In genomic region chr7:27846388-27846787, GRCh38 we compare ENCODE assay signal across 20 cellular contexts.
"Had no signal": no experiment of that assay in that cellular context is flagged by ENCODE, and none has a peak within 500 bp of the region (broad histone marks: within the 10 kb centered on the region; RNA-seq: fewer than 3 reads in every experiment).

No MANE protein-coding gene starts in this region.

- DNase-seq: activated CD4-positive, alpha-beta T cell treated with anti-CD3 and anti-CD28 coated beads, Interleukin-2, amount 50 U/mL, for 1 hour; activated CD8-positive, alpha-beta memory T cell treated with anti-CD3 and anti-CD28 coated beads for 24 hours; activated naive CD4-positive, alpha-beta T cell treated with anti-CD3 and anti-CD28 coated beads for 36 hours; aorta; cerebellar nuclear complex; cortex of kidney; esophagus squamous epithelium; foreskin fibroblast; glutamatergic neuron; hippocampal formation; kidney; right cardiac atrium; stomach; T1000 had no signal

- H3K4me3 ChIP-seq: esophagus squamous epithelium, lung, neural progenitor cell, prostate gland, skin epidermis, stomach had no signal

- H3K4me1 ChIP-seq: esophagus squamous epithelium, prostate gland had no signal

- ATAC-seq: activated CD4-positive, CD25-positive, alpha-beta regulatory T cell treated with anti-CD3 and anti-CD28 coated beads, Interleukin-2, amount 50 U/mL, for 24 hours; left lobe of liver; right cardiac atrium had no signal

- H3K4me2 ChIP-seq: neural progenitor cell had no signal

- H3K36me3 ChIP-seq: esophagus squamous epithelium, neural progenitor cell, prostate gland, stomach had no signal

- H3K9me3 ChIP-seq: esophagus squamous epithelium, prostate gland, stomach had no signal

- H3K27me3 ChIP-seq: esophagus squamous epithelium, neural progenitor cell, stomach had no signal

- H3K27ac ChIP-seq: esophagus squamous epithelium, neural progenitor cell, prostate gland, skin epidermis, stomach had no signal

- H3K9ac ChIP-seq: neural progenitor cell had no signal

- H2AFZ ChIP-seq: neural progenitor cell had no signal
